Comparison of ENCODE assay signal across 12 cellular contexts in genomic region chr4:163550869-163551267, GRCh38. TPM values are rescaled to one million over a fixed set of nuclear protein-coding genes. Genes with fewer than 3 reads are reported as not detected.
A peak's percentile ranks its signal among the peaks of the same experiment; 100 is the strongest.
DNase-seq lines count a peak whose midpoint lies in the region; ATAC-seq, FAIRE-seq and TF ChIP-seq lines count a peak whose summit lies in the region.
"Had no signal": no experiment of that assay in that cellular context is flagged by ENCODE, and none has a peak within 500 bp of the region (broad histone marks: within the 10 kb centered on the region; RNA-seq: fewer than 3 reads in every experiment).

No MANE protein-coding gene starts in this region.

- no TSS peak for BruUV-seq in PC-3 (replicated peaks; lab: Mats Ljungman, UMichigan)

- POLR2A ChIA-PET in PC-3 (lab: Charles Lee; ENCODE audit: unreplicated experiment): interaction anchor here (0.5 kb wide), 1 partner anchor 1181 kb away, joined by 3 read pairs; no protein-coding TSS in a partner anchor

- no peaks in the 10 kb centered on the region for H4K20me1 ChIP-seq in PC-3 (ENCODE audit: low read length)

- no peaks in the 10 kb centered on the region for H3K79me2 ChIP-seq in PC-3 (ENCODE audit: low read length)

- peak overlapping the region; percentile 75 for H2AFZ ChIP-seq in PC-3 (ENCODE audit: low read length)

- H3K36me3 ChIP-seq in PC-3 (ENCODE audit: low read depth, low read length) (no peaks in the 10 kb centered on the region), spleen (peaks cover 0 to 62% (median 0%) of the 10 kb centered on the region in 6 donors)
- H3K36me3 ChIP-seq: stomach, tibial artery had no signal

- H3K9me3 ChIP-seq in PC-3 (ENCODE audit: low read length) (no peaks in the 10 kb centered on the region), spleen (no peaks in the 10 kb centered on the region)
- H3K9me3 ChIP-seq: stomach, tibial artery had no signal

- no peak for TF ChIP-seq CTCF in PC-3 (conservative IDR thresholded peaks at IDR 0.05; ENCODE audit: low read depth, low read length)
- no peak for TF ChIP-seq CTCF in spleen (IDR thresholded peaks at IDR 0.05 in 8 of 11, conservative IDR thresholded peaks at IDR 0.05 in 3 of 11)

- H3K9ac ChIP-seq in PC-3 (ENCODE audit: low read length): no peak overlapping the region

- H3F3A ChIP-seq in PC-3 (ENCODE audit: low read length, unreplicated experiment): no peaks in the 10 kb centered on the region

- intact Hi-C loops in PC-3 (cut with micrococcal nuclease): loop anchor here (1.0 to 10.0 kb wide), 2 partner anchors 384 to 1197 kb away; no protein-coding TSS in a partner anchor
- intact Hi-C loops in spleen (cut with DNase I; ENCODE audit: low total_unique reads): loop anchor here (5.0 kb wide), 2 partner anchors 206 to 1181 kb away; no protein-coding TSS in a partner anchor

- WGBS in spleen, 5 donors: 62 to 80% (median 73%) methylated on average over 6 of the region's 6 CpGs

- no peak overlapping the region for H3K27ac ChIP-seq in PC-3 (ENCODE audit: low read length)
- H3K27ac ChIP-seq in spleen: peak overlapping the region in 5 of 8 donors; percentile 35 to 63 (median 51)
- H3K27ac ChIP-seq: tibial artery had no signal

- FAIRE-seq in frontal cortex (lab: Jason Lieb, UNC): peak; percentile 3
- FAIRE-seq: colon had no signal

- CTCF ChIA-PET in PC-3 (lab: Charles Lee): interaction anchor here (0.5 to 1.6 kb wide), 8 partner anchors 10 to 256 kb away, joined by 3 to 9 read pairs (median 4); no protein-coding TSS in a partner anchor

- H3K27me3 ChIP-seq in PC-3 (ENCODE audit: low read length): no peaks in the 10 kb centered on the region
- no peaks in the 10 kb centered on the region for H3K27me3 ChIP-seq in spleen (replicated peaks in 1 of 7)
- H3K27me3 ChIP-seq: stomach, tibial artery had no signal

- no peak for TF ChIP-seq POLR2A in spleen (IDR thresholded peaks at IDR 0.05)

- ATAC-seq in activated CD4-positive, CD25-positive, alpha-beta regulatory T cell treated with anti-CD3 and anti-CD28 coated beads, Interleukin-2, amount 50 U/mL, for 24 hours: peak; percentile 69 to 71
- ATAC-seq in PC-3: no peak; the same call in 1 of the 2 replicates

- H3K9me2 ChIP-seq in PC-3 (replicated peaks; ENCODE audit: low read length): no peaks in the 10 kb centered on the region

- H3K4me1 ChIP-seq in PC-3 (ENCODE audit: insufficient read depth, low read length) (peaks cover 7% of the 10 kb centered on the region), spleen (peaks cover 9 to 77% (median 44%) of the 10 kb centered on the region in 6 donors)

- H3K4me3 ChIP-seq in PC-3 (ENCODE audit: low read length) (no peak overlapping the region), spleen (peak overlapping the region in 1 of 8 donors; percentile 57)

- peak overlapping the region; percentile 64; the same call in 1 of the 2 replicates for H3K4me2 ChIP-seq in PC-3 (ENCODE audit: low read length)

- no peak for DNase-seq in activated CD4-positive, CD25-positive, alpha-beta regulatory T cell (lab: John Stamatoyannopoulos, UW)
- DNase-seq in PC-3: no peak
- DNase-seq in frontal cortex (ENCODE audit: low spot score in 2 of 2): no peak
- DNase-seq in spleen: no peak
- no peak for DNase-seq in NOMO-1 (lab: John Stamatoyannopoulos, UW; ENCODE audit: unreplicated experiment in 2 of 2)
- DNase-seq in CD1c-positive myeloid dendritic cell (ENCODE audit: extremely low spot score): no peak
- DNase-seq in NCI-H748 (lab: John Stamatoyannopoulos, UW; ENCODE audit: unreplicated experiment): no peak
- DNase-seq: NCI-H1436 treated with DMSO at 0.1 percent for 48 hours had no signal

RNA-seq across cellular contexts. Expression of gene TMA16, which starts 56.4 kb away (rescaled TPM):
- total RNA-seq in PC-3 (2014; rRNA removed) (39.5 and 49.1 TPM in 2 replicates), frontal cortex (15.9 TPM), spleen (10 to 100 TPM; 25.8 to 39.0 (median 33.9) TPM)
- polyA plus RNA-seq in spleen: 10 to 100 TPM; 15.6 to 22.5 (median 19.4) TPM
